Comparison of ENCODE assay signal across 28 cellular contexts in genomic region chr3:37701729-37702128, GRCh38.
A peak's percentile ranks its signal among the peaks of the same experiment; 100 is the strongest.
DNase-seq lines count a peak whose midpoint lies in the region; FAIRE-seq and TF ChIP-seq lines count a peak whose summit lies in the region.
"Had no signal": no experiment of that assay in that cellular context is flagged by ENCODE, and none has a peak within 500 bp of the region (broad histone marks: within the 10 kb centered on the region; RNA-seq: fewer than 3 reads in every experiment).

No MANE protein-coding gene starts in this region.

- no peaks in the 10 kb centered on the region for H3K9me3 Mint-ChIP-seq in nephron

- H3K9me2 ChIP-seq in SK-N-SH (no peaks in the 10 kb centered on the region), GM23248 (ENCODE audit: insufficient read depth) (no peaks in the 10 kb centered on the region)

- TF ChIP-seq POLR2A in GM12892 (IDR thresholded peaks at IDR 0.05; ENCODE audit: low read depth, low read length), result no peak

- peak overlapping the region; percentile 27 to 87 (median 76) for H3K27ac Mint-ChIP-seq in nephron
- H3K27ac Mint-ChIP-seq: B cell; CD4-positive, CD25-positive, alpha-beta regulatory T cell had no signal

- H3K4me1 ChIP-seq in BE2C (no peaks in the 10 kb centered on the region), SK-N-SH (ENCODE audit: control insufficient read depth in 1 of 2, insufficient read depth in 2 of 2, low read depth in 1 of 2, low read length in 1 of 2) (peaks cover 0 to 30% of the 10 kb centered on the region in 2 experiments; a peak in 2 of 4 replicates), GM23248 (ENCODE audit: insufficient read depth) (no peaks in the 10 kb centered on the region)

- H3K4me2 ChIP-seq in SK-N-SH (no peak overlapping the region), GM23248 (ENCODE audit: unreplicated experiment) (no peak overlapping the region)

- H3K27ac ChIP-seq in SK-N-SH (ENCODE audit: low read depth in 2 of 2, low read length in 1 of 2), result peak overlapping the region in 1 of 2 experiments; percentile 94; a peak in 2 of 4 replicates
- no peak overlapping the region for H3K27ac ChIP-seq in GM23248
- H3K27ac ChIP-seq: 22Rv1, Peyer's patch, SK-N-MC had no signal

- in situ Hi-C loops in GM23248 (cut with MboI), result no loop called here

- peaks cover 7% of the 10 kb centered on the region for H3K36me3 Mint-ChIP-seq in nephron (ENCODE audit: low read depth)
- H3K36me3 Mint-ChIP-seq: CD4-positive, CD25-positive, alpha-beta regulatory T cell had no signal

- CTCF ChIA-PET in SK-N-SH (lab: Yijun Ruan, JAX), result interaction anchor here (0.7 to 2.4 kb wide), 13 partner anchors 11 to 258 kb away, joined by 3 to 8 read pairs (median 3); no protein-coding TSS in a partner anchor

- H3K4me1 Mint-ChIP-seq in nephron, result peaks cover 54% of the 10 kb centered on the region
- H3K4me1 Mint-ChIP-seq: B cell; CD4-positive, CD25-positive, alpha-beta regulatory T cell had no signal

- H3F3A ChIP-seq in SK-N-SH (replicated peaks; ENCODE audit: insufficient read depth) (no peaks in the 10 kb centered on the region), GM23248 (ENCODE audit: insufficient read depth) (no peaks in the 10 kb centered on the region)

- TF ChIP-seq CTCF in BE2C (IDR thresholded peaks at IDR 0.05; ENCODE audit: low read depth, low read length) (no peak), SK-N-SH (IDR thresholded peaks at IDR 0.05) (no peak), nephron (IDR thresholded peaks at IDR 0.05; ENCODE audit: unreplicated experiment in 3 of 3) (no peak)

- H3K4me3 ChIP-seq in BE2C (ENCODE audit: low read depth, low read length), result no peak overlapping the region
- H3K4me3 ChIP-seq in SK-N-SH (ENCODE audit: low read depth in 2 of 2, low read length in 1 of 2), result no peak overlapping the region
- no peak overlapping the region for H3K4me3 ChIP-seq in GM23248
- H3K4me3 ChIP-seq: MG63, Peyer's patch, SK-N-MC had no signal

- peak in 1 of 2 experiments; percentile 90; a peak in 2 of 4 replicates for TF ChIP-seq EP300 in SK-N-SH (IDR thresholded peaks at IDR 0.05; ENCODE audit: borderline replicate concordance in 1 of 2, low read depth in 1 of 2, low read length in 1 of 2)

- peaks cover 3% of the 10 kb centered on the region for H3K27me3 Mint-ChIP-seq in nephron (ENCODE audit: low read depth)

- H3K79me2 ChIP-seq in SK-N-SH (ENCODE audit: insufficient read depth) (no peaks in the 10 kb centered on the region), GM23248 (ENCODE audit: insufficient read depth) (no peaks in the 10 kb centered on the region)

- POLR2A ChIA-PET in SK-N-SH (lab: Yijun Ruan, JAX), result interaction anchor here (0.6 to 1.4 kb wide), 3 partner anchors 245 to 872 kb away, joined by 3 read pairs; no protein-coding TSS in a partner anchor

- H3K4me3 Mint-ChIP-seq in nephron, result no peak overlapping the region
- H3K4me3 Mint-ChIP-seq: B cell; CD4-positive, CD25-positive, alpha-beta regulatory T cell had no signal

- H3K36me3 ChIP-seq in BE2C (no peaks in the 10 kb centered on the region), SK-N-SH (replicated peaks in 1 of 2; ENCODE audit: control insufficient read depth in 1 of 2, insufficient read depth in 2 of 2, low read length in 1 of 2) (no peaks in the 10 kb centered on the region), GM23248 (ENCODE audit: low read depth) (no peaks in the 10 kb centered on the region)
- H3K36me3 ChIP-seq: MG63, Peyer's patch had no signal

- H4K20me1 ChIP-seq in SK-N-SH (ENCODE audit: insufficient read depth), result no peaks in the 10 kb centered on the region
- H4K20me1 ChIP-seq in GM23248 (ENCODE audit: insufficient read depth), result no peaks in the 10 kb centered on the region

- TF ChIP-seq RAD21 in SK-N-SH (IDR thresholded peaks at IDR 0.05; ENCODE audit: low read length), result peak; percentile 25; the same call in 1 of the 2 replicates

- no peak for FAIRE-seq in GM12892 (lab: Jason Lieb, UNC)
- FAIRE-seq: GM12891, GM18507, H1 had no signal

- no peaks in the 10 kb centered on the region for H3K9me3 ChIP-seq in BE2C
- no peaks in the 10 kb centered on the region for H3K9me3 ChIP-seq in SK-N-SH
- H3K9me3 ChIP-seq in GM23248 (ENCODE audit: low read depth), result no peaks in the 10 kb centered on the region
- H3K9me3 ChIP-seq: MG63, Peyer's patch had no signal

- H2AFZ ChIP-seq in SK-N-SH (ENCODE audit: low read depth) (no peak overlapping the region), GM23248 (no peak overlapping the region)

- H3K27me3 ChIP-seq in BE2C, result no peaks in the 10 kb centered on the region
- H3K27me3 ChIP-seq in SK-N-SH (ENCODE audit: insufficient read depth), result no peaks in the 10 kb centered on the region
- H3K27me3 ChIP-seq in GM23248 (replicated peaks; ENCODE audit: insufficient read depth), result no peaks in the 10 kb centered on the region; the same call in 1 of the 2 replicates
- H3K27me3 ChIP-seq: MG63, Peyer's patch had no signal

- 16% methylated on average over 3 of the region's 3 CpGs for WGBS in SK-N-SH (ENCODE audit: low lambda C conversion rate)
- 43 to 49% methylated on average over 3 of the region's 3 CpGs for WGBS in GM23248 (ENCODE audit: low coverage in 1 of 2, low lambda C conversion rate in 2 of 2, missing lambda C conversion rate in 2 of 2), 2 experiments

- H3K9ac ChIP-seq in SK-N-SH (no peak overlapping the region), GM23248 (no peak overlapping the region)

- DNase-seq in DMS79 treated with DMSO at 0.1 percent for 48 hours (lab: John Stamatoyannopoulos, UW) (peak; percentile 15), DMS79 (lab: John Stamatoyannopoulos, UW) (no peak), BE2C (peak; percentile 9), SK-N-SH (peak; percentile 58), SW 1271 (lab: John Stamatoyannopoulos, UW) (no peak), GM23248 (no peak), GM12892 (ENCODE audit: insufficient read length) (no peak)
- DNase-seq: CD4-positive, CD25-positive, alpha-beta regulatory T cell; COR-L47; DMS153; EL; Kasumi-1; MG63; NCI-H1048; NCI-H1436 treated with DMSO at 0.1 percent for 48 hours; NCI-H2081; NCI-H226; NCI-H526; NK-92 treated with Interleukin-12 subunit alpha and Interleukin-12 subunit beta, amount 100 ng/mL, for 24 hours; Peyer's patch; T-helper 1 cell had no signal

TF ChIP-seq in SK-N-SH, 30 proteins besides CTCF, POLR2A, EP300 and RAD21:
- TF ChIP-seq TCF12 (IDR thresholded peaks at IDR 0.05), result no peak
- peak; percentile 42; the same call in 1 of the 2 replicates for TF ChIP-seq RCOR1 (IDR thresholded peaks at IDR 0.05; ENCODE audit: low read length)
- peak; percentile 57 for TF ChIP-seq CHD2 (IDR thresholded peaks at IDR 0.05; ENCODE audit: low read length, partially characterized antibody)

Comparison
In these comparisons a context has a peak if more than half of its experiments do, and no peak if none do; other contexts are left out.
1. DNase-seq: peak in DMS79 treated with DMSO at 0.1 percent for 48 hours (single experiment), BE2C (single experiment) and SK-N-SH (single experiment); none in DMS79 (single experiment), SW 1271 (0 of 2), GM23248 (single experiment) and GM12892 (single experiment).